ENCODE assay signal across 8 cellular contexts in genomic region chr1:8870605-8871538, GRCh38. TPM values are rescaled to one million over a fixed set of nuclear protein-coding genes. Genes with fewer than 3 reads are reported as not detected.
DNase-seq lines count a peak whose midpoint lies in the region; ATAC-seq, FAIRE-seq and TF ChIP-seq lines count a peak whose summit lies in the region.

No MANE protein-coding gene starts in this region.

- no peak overlapping the region for H3K23ac ChIP-seq in H9 (ENCODE audit: insufficient read length, low read depth, low read length)

- intact Hi-C loops in left ventricle myocardium superior (cut with micrococcal nuclease) = no loop called here

- no peak overlapping the region for H4K91ac ChIP-seq in H9 (ENCODE audit: insufficient read length, low read depth, low read length)

- no peak overlapping the region for H3K14ac ChIP-seq in H9 (ENCODE audit: insufficient read depth, low read length)

- peaks cover 55 to 71% of the 10 kb centered on the region in 2 experiments for H3K4me1 Mint-ChIP-seq in H9
- peaks cover 32 to 42% of the 10 kb centered on the region in 2 donors for H3K4me1 Mint-ChIP-seq in effector memory CD8-positive, alpha-beta T cell (ENCODE audit: low read depth in 2 of 2)

- peak overlapping the region in 1 of 2 experiments; percentile 47; a peak in 1 of 5 replicates for H3K4me3 Mint-ChIP-seq in H9
- H3K4me3 Mint-ChIP-seq in effector memory CD8-positive, alpha-beta T cell = no peak overlapping the region

- H2BK5ac ChIP-seq in H9 (ENCODE audit: insufficient read length, low read length) = no peak overlapping the region

- no peak overlapping the region for H2AK5ac ChIP-seq in H9 (ENCODE audit: insufficient read length, low read length)

- H4K20me1 ChIP-seq in H9 (ENCODE audit: control insufficient read depth, insufficient read depth, insufficient read length) = no peaks in the 10 kb centered on the region

- DNase-seq in H9 (no peak), RCC 7860 (ENCODE audit: low spot score) (peak; percentile 45), NCI-H2029 treated with DMSO at 0.1 percent for 48 hours (lab: John Stamatoyannopoulos, UW) (no peak), AG08395 (ENCODE audit: low spot score) (no peak), left ventricle myocardium superior (no peak)
- DNase-seq in effector memory CD8-positive, alpha-beta T cell = no peak
- no peak for DNase-seq in stimulated activated CD4-positive, alpha-beta T cell treated with anti-CD3 and anti-CD28 coated beads, Interleukin-2, amount 100 ng/mL, for 48 hours

- H3K56ac ChIP-seq in H9 (ENCODE audit: insufficient read length, low read depth, low read length) = no peak overlapping the region

- H3K23me2 ChIP-seq in H9 (ENCODE audit: insufficient read length, low read depth, low read length, poor library complexity, severe bottlenecking) = no peaks in the 10 kb centered on the region

- H3K36me3 ChIP-seq in neutrophil = peaks cover 54% of the 10 kb centered on the region

- no peaks in the 10 kb centered on the region for H3K27me3 ChIP-seq in H9 (ENCODE audit: insufficient read depth, low read length)
- H3K27me3 ChIP-seq in neutrophil = no peaks in the 10 kb centered on the region

- ATAC-seq in effector memory CD8-positive, alpha-beta T cell (replicated peaks) = no peak
- ATAC-seq in left ventricle myocardium superior = no peak

- no peak overlapping the region for H3K9ac ChIP-seq in H9 (ENCODE audit: extremely low read depth, insufficient read length, low read length)

- H4K8ac ChIP-seq in H9 (replicated peaks; ENCODE audit: insufficient read length, low read depth, low read length) = no peak overlapping the region

- no CpG with 5 or more reads among the region's 18 CpGs for WGBS in H9 (ENCODE audit: extremely low coverage, insufficient read length, low lambda C conversion rate)

- H3K27me3 Mint-ChIP-seq in H9 (ENCODE audit: low read depth) = no peaks in the 10 kb centered on the region
- H3K27me3 Mint-ChIP-seq in effector memory CD8-positive, alpha-beta T cell = no peaks in the 10 kb centered on the region

- H3K4me1 ChIP-seq in H9 (ENCODE audit: insufficient read depth, low read length) (peaks cover 8% of the 10 kb centered on the region; the same call in 1 of the 2 replicates), neutrophil (ENCODE audit: control insufficient read depth in 1 of 2, insufficient read depth in 1 of 2, low read depth in 1 of 2, low read length in 1 of 2) (peaks cover 65% of the 10 kb centered on the region in 2 experiments)

- H3K4me3 ChIP-seq in neutrophil (ENCODE audit: low read depth in 1 of 2, low read length in 1 of 2) = peak overlapping the region; percentile 26 to 32

- no peak overlapping the region for H2BK120ac ChIP-seq in H9 (ENCODE audit: low read depth, low read length, poor library complexity, severe bottlenecking)

- TF ChIP-seq CTCF in H9 (conservative IDR thresholded peaks at IDR 0.05) = no peak
- TF ChIP-seq CTCF in neutrophil (IDR thresholded peaks at IDR 0.05) = no peak

- H3K27ac ChIP-seq in H9 (ENCODE audit: insufficient read length, low read depth, low read length) = no peak overlapping the region
- peak overlapping the region; percentile 95 for H3K27ac ChIP-seq in neutrophil

- no peaks in the 10 kb centered on the region for H3K9me3 Mint-ChIP-seq in H9
- H3K9me3 Mint-ChIP-seq in effector memory CD8-positive, alpha-beta T cell = no peaks in the 10 kb centered on the region

- no peak overlapping the region for H2BK20ac ChIP-seq in H9 (ENCODE audit: low read depth, low read length, poor library complexity, severe bottlenecking)

- peaks cover 11% of the 10 kb centered on the region for H3K79me1 ChIP-seq in H9 (ENCODE audit: insufficient read depth, low read depth, low read length, poor library complexity, severe bottlenecking)

- H3K36me3 Mint-ChIP-seq in H9 (ENCODE audit: insufficient read depth in 1 of 3, low read depth in 3 of 3) = peaks cover 86 to 97% (median 93%) of the 10 kb centered on the region in 3 experiments
- H3K36me3 Mint-ChIP-seq in effector memory CD8-positive, alpha-beta T cell (ENCODE audit: insufficient read depth) = peaks cover 92% of the 10 kb centered on the region

- H3K4ac ChIP-seq in H9 (ENCODE audit: low read depth, low read length) = no peak overlapping the region

- no peak overlapping the region for H3K18ac ChIP-seq in H9 (ENCODE audit: insufficient read length, low read depth, low read length)

- H2AFZ ChIP-seq in H9 (ENCODE audit: low read length) = no peak overlapping the region

- no peak overlapping the region for H2BK15ac ChIP-seq in H9 (ENCODE audit: low read depth, low read length)

- FAIRE-seq in RCC 7860 (lab: Jason Lieb, UNC) = no peak

- H3K79me2 ChIP-seq in H9 (ENCODE audit: insufficient read depth, low read length) = peaks cover 9% of the 10 kb centered on the region; the same call in 1 of the 2 replicates

- H4K5ac ChIP-seq in H9 (ENCODE audit: insufficient read length, low read depth, low read length) = no peak overlapping the region

- H3K9me3 ChIP-seq in H9 (ENCODE audit: control insufficient read depth, low read depth, low read length) (no peaks in the 10 kb centered on the region), neutrophil (no peaks in the 10 kb centered on the region)

- H2BK12ac ChIP-seq in H9 (ENCODE audit: insufficient read length, low read depth, low read length) = no peak overlapping the region

- H3T11ph ChIP-seq in H9 (ENCODE audit: low read length) = no peak overlapping the region

- H3K27ac Mint-ChIP-seq in H9 = peak overlapping the region; percentile 64 to 94 (median 86); a peak in 6 of 7 replicates
- H3K27ac Mint-ChIP-seq in effector memory CD8-positive, alpha-beta T cell = peak overlapping the region; percentile 5 to 15

- no peak overlapping the region for H3K4me2 ChIP-seq in H9 (ENCODE audit: insufficient read depth, insufficient read length, low read length)

RNA-seq across cellular contexts. Expression of gene ENO1, which starts 7.6 kb away (rescaled TPM):
- total RNA-seq in H9 (2021) (1,781 and 1,786 TPM in 2 replicates), left ventricle myocardium superior (126 TPM)

RNA-seq across cellular contexts. Expression of gene RERE, which starts 53.4 kb away (rescaled TPM):
- total RNA-seq in H9 (2021) (92.7 and 103 TPM in 2 replicates), left ventricle myocardium superior (115 TPM)

Comparison
In these comparisons a context has a peak if more than half of its experiments do, and no peak if none do; other contexts are left out.
1. RNA of gene ENO1, which starts 7.6 kb away (total RNA-seq): 1,781 to 1,786 TPM in H9; 126 TPM in left ventricle myocardium superior (single experiment); every median in the first group is over 10 times any median in the second.